12 cellular contexts compared by ENCODE assay signal in the genomic region with DNA sequence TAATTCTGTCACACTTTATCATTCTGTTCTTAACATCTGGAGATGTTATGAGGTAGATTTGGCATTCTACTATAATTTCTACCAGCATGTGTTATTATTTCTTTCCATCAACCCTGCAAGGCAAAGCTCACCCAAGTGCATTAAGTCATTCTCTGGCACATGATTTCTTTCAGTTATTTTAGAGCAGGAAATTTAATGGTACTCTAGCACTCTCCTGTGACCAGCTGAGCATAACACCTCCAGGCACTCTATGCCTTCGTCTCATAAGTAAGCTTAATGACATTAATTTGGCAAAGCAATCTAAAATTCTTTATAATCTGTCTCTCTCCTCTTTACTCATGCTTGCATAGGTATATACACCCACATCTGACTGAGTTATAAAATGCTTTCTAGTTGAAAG.
DNase-seq lines count a peak whose midpoint lies in the region; ATAC-seq, FAIRE-seq and TF ChIP-seq lines count a peak whose summit lies in the region.
"Had no signal": no experiment of that assay in that cellular context is flagged by ENCODE, and none has a peak within 500 bp of the region (broad histone marks: within the 10 kb centered on the region; RNA-seq: fewer than 3 reads in every experiment).

No MANE protein-coding gene starts in this region.

- intact Hi-C loops in kidney (cut with DNase I): no loop called here

- no peaks in the 10 kb centered on the region for H3K9me3 ChIP-seq in kidney (ENCODE audit: control insufficient read depth in 1 of 2, low read length in 2 of 2)
- H3K9me3 ChIP-seq: thoracic aorta had no signal

- DNase-seq in EH (ENCODE audit: low read depth): peak; percentile 0
- peak; percentile 13 for DNase-seq in NCI-H128 (lab: John Stamatoyannopoulos, UW; ENCODE audit: unreplicated experiment)
- DNase-seq in RKO (ENCODE audit: low spot score): peak; percentile 17
- no peak for DNase-seq in kidney
- DNase-seq in NCI-H2196 (lab: John Stamatoyannopoulos, UW; ENCODE audit: unreplicated experiment): no peak
- no peak for DNase-seq in GM12892 (ENCODE audit: insufficient read length)
- DNase-seq: activated CD4-positive, alpha-beta T cell treated with anti-CD3 and anti-CD28 coated beads, Interleukin-2, amount 50 U/mL, for 1 hour; CD4-positive, alpha-beta T cell; left ventricle myocardium superior had no signal

- peak; percentile 44 for TF ChIP-seq CTCF in kidney (IDR thresholded peaks at IDR 0.05; ENCODE audit: borderline replicate concordance, extremely low read depth, insufficient read depth)

- no peak overlapping the region for H3K27ac ChIP-seq in kidney (ENCODE audit: low read depth in 2 of 2, low read length in 2 of 2)
- H3K27ac ChIP-seq: thoracic aorta had no signal

- H3K9ac ChIP-seq in kidney (ENCODE audit: low read length in 2 of 2): no peak overlapping the region

- TF ChIP-seq POLR2A in GM12892 (IDR thresholded peaks at IDR 0.05; ENCODE audit: low read depth, low read length) (no peak), GM18505 (IDR thresholded peaks at IDR 0.05; ENCODE audit: borderline replicate concordance, extremely low read depth, insufficient read depth, insufficient read length) (no peak)

- FAIRE-seq in kidney (lab: Jason Lieb, UNC): no peak
- no peak for FAIRE-seq in GM12892 (lab: Jason Lieb, UNC)

- no peaks in the 10 kb centered on the region for H3K36me3 ChIP-seq in kidney (ENCODE audit: control insufficient read depth in 1 of 2, insufficient read depth in 2 of 2, low read length in 2 of 2)
- H3K36me3 ChIP-seq: thoracic aorta had no signal

- H3K4me3 ChIP-seq in kidney (ENCODE audit: low read length in 2 of 2): no peak overlapping the region
- H3K4me3 ChIP-seq: thoracic aorta had no signal

- ATAC-seq in GM21390 (IDR thresholded peaks at IDR 0.05; ENCODE audit: unreplicated experiment) (no peak), GM18505 (IDR thresholded peaks at IDR 0.05; ENCODE audit: unreplicated experiment) (no peak)
- ATAC-seq: left ventricle myocardium superior had no signal

- H3K4me1 ChIP-seq in kidney (ENCODE audit: control insufficient read depth in 1 of 2, insufficient read depth in 1 of 2, low read depth in 1 of 2, low read length in 2 of 2): no peaks in the 10 kb centered on the region

Comparison
In these comparisons a context has a peak if more than half of its experiments do, and no peak if none do; other contexts are left out.
1. DNase-seq: peak in EH (single experiment), NCI-H128 (single experiment) and RKO (single experiment); none in kidney (single experiment), NCI-H2196 (single experiment) and GM12892 (single experiment).